In genomic region chr3:169629895-169630294, GRCh38 we compare ENCODE assay signal across 14 cellular contexts. TPM values are rescaled to one million over a fixed set of nuclear protein-coding genes. Genes with fewer than 3 reads are reported as not detected.
"Had no signal": no experiment of that assay in that cellular context is flagged by ENCODE, and none has a peak within 500 bp of the region (broad histone marks: within the 10 kb centered on the region; RNA-seq: fewer than 3 reads in every experiment).

No MANE protein-coding gene starts in this region.

- DNase-seq: colonic mucosa; dermis blood vessel endothelial cell; erythroblast; foreskin keratinocyte; left colon; naive thymus-derived CD4-positive, alpha-beta T cell; right cardiac atrium; stimulated activated CD4-positive, alpha-beta T cell treated with anti-CD3 and anti-CD28 coated beads, Interleukin-2, amount 100 ng/mL, for 48 hours; stimulated activated naive CD4-positive, alpha-beta T cell treated with Interleukin-2 at 50 U/mL for 16 hours; transverse colon had no signal

- H3K36me3 Mint-ChIP-seq: naive thymus-derived CD4-positive, alpha-beta T cell had no signal

- H3K36me3 ChIP-seq: colonic mucosa, neutrophil, thoracic aorta, transverse colon had no signal

- H3K27me3 ChIP-seq: colonic mucosa, foreskin keratinocyte, transverse colon had no signal

- H3K4me3 Mint-ChIP-seq: naive thymus-derived CD4-positive, alpha-beta T cell; nephron progenitor cell had no signal

- H3K9me3 ChIP-seq: colonic mucosa, neutrophil, thoracic aorta, transverse colon had no signal

- H3K4me1 ChIP-seq: colonic mucosa, foreskin keratinocyte had no signal

- H3K27ac ChIP-seq: colonic mucosa, foreskin keratinocyte, neutrophil, thoracic aorta, transverse colon had no signal

- H3K9me3 Mint-ChIP-seq: naive thymus-derived CD4-positive, alpha-beta T cell; nephron progenitor cell had no signal

- H3K4me2 ChIP-seq: smooth muscle cell had no signal

- H3K4me3 ChIP-seq: colonic mucosa, smooth muscle cell, thoracic aorta, transverse colon had no signal

- H3K27ac Mint-ChIP-seq: naive thymus-derived CD4-positive, alpha-beta T cell; nephron progenitor cell had no signal

RNA-seq across cellular contexts. Expression of gene MECOM, which starts 33.6 kb away (rescaled TPM):
- polyA plus RNA-seq: naive thymus-derived CD4-positive, alpha-beta T cell; smooth muscle cell had no signal
